Comparison of ENCODE assay signal across 8 cellular contexts in genomic region chr16:26770547-26770946, GRCh38.
"Had no signal": no experiment of that assay in that cellular context is flagged by ENCODE, and none has a peak within 500 bp of the region (broad histone marks: within the 10 kb centered on the region; RNA-seq: fewer than 3 reads in every experiment).

No MANE protein-coding gene starts in this region.

- ATAC-seq: GM12878 had no signal

- H3K4me3 ChIP-seq: GM12878 had no signal

- DNase-seq: GDM1, GF-D8 had no signal

- FAIRE-seq: G401.6, GM12878, GM12891, GM12892, GM18507, GM19239 had no signal
